In the genomic region with DNA sequence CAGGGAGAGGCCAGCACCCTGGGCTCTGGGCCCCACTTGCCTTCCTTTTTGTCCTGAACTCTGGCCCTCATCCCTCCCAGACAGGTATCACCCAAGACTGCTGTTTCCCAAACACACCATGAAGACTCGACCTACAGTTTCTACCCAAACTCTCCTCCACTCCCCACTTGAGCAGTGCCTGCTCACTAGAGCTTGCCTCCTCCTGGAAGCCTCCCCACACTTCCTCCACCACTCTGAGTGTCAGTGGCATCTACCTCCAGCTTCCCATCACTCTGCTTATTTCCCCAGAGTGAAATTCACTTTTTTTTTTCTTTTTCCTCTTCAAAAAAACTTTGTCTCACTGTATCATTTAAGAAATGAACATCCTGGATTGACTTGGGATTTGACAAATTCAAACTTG, we compare ENCODE assay signal across 13 cellular contexts.
DNase-seq lines count a peak whose midpoint lies in the region; ATAC-seq, FAIRE-seq and TF ChIP-seq lines count a peak whose summit lies in the region.
"Had no signal": no experiment of that assay in that cellular context is flagged by ENCODE, and none has a peak within 500 bp of the region (broad histone marks: within the 10 kb centered on the region; RNA-seq: fewer than 3 reads in every experiment).

No MANE protein-coding gene starts in this region.

- H3K9ac ChIP-seq in BLaER1 treated with 17β-estradiol and CSF1 and Interleukin-3, amounts not matched to agents 10 nM and 100 nM = peak overlapping the region; percentile 64 to 95 (median 90); a peak in 21 of 22 replicates
- H3K9ac ChIP-seq in trophoblast cell (ENCODE audit: low read length) = no peak overlapping the region

- H4K12ac ChIP-seq in trophoblast cell (ENCODE audit: low read depth, low read length) = no peak overlapping the region

- no peak overlapping the region for H3K14ac ChIP-seq in trophoblast cell (ENCODE audit: low read length)

- H3K9me3 Mint-ChIP-seq in activated T-helper 1 cell treated with anti-CD3 and anti-CD28 coated beads, Interleukin-12 subunit alpha, Interleukin-12 subunit beta, Interleukin-2, Interleukin-4 antibody, amounts not matched to agents 30 ng/mL and 10 ng/mL and 1 ng/mL, durations not matched to agents 14 hours and 24 hours and 36 hours = no peaks in the 10 kb centered on the region
- no peaks in the 10 kb centered on the region for H3K9me3 Mint-ChIP-seq in memory B cell

- H3K27me3 Mint-ChIP-seq in activated T-helper 1 cell treated with anti-CD3 and anti-CD28 coated beads, Interleukin-12 subunit alpha, Interleukin-12 subunit beta, Interleukin-2, Interleukin-4 antibody, amounts not matched to agents 30 ng/mL and 10 ng/mL and 1 ng/mL, durations not matched to agents 14 hours and 24 hours and 36 hours (ENCODE audit: insufficient read depth) = no peaks in the 10 kb centered on the region
- H3K27me3 Mint-ChIP-seq in memory B cell = no peaks in the 10 kb centered on the region

- no peak overlapping the region for H3K4ac ChIP-seq in trophoblast cell (ENCODE audit: low read depth, low read length)

- H3K79me2 ChIP-seq in trophoblast cell (ENCODE audit: control insufficient read depth, insufficient read depth, low read length, poor library complexity) = no peaks in the 10 kb centered on the region

- TF ChIP-seq POLR2A in GM12891 (IDR thresholded peaks at IDR 0.05; ENCODE audit: low read depth, low read length) (no peak), GM18505 (IDR thresholded peaks at IDR 0.05; ENCODE audit: borderline replicate concordance, extremely low read depth, insufficient read depth, insufficient read length) (no peak)

- H3K4me3 ChIP-seq in BLaER1 treated with 17β-estradiol and CSF1 and Interleukin-3, amounts not matched to agents 10 nM and 100 nM = peak overlapping the region in 5 of 10 experiments; percentile 19 to 60 (median 47); a peak in 9 of 20 replicates
- H3K4me3 ChIP-seq in BE2C (ENCODE audit: low read depth, low read length) (no peak overlapping the region), trophoblast cell (ENCODE audit: low read depth, low read length) (no peak overlapping the region)
- H3K4me3 ChIP-seq: gastroesophageal sphincter had no signal

- no CpG with 5 or more reads among the region's 1 CpG for whole genome bisulfite sequencing in trophoblast cell (ENCODE audit: extremely low coverage, insufficient coverage, insufficient read length)

- DNase-seq in GM12891 (ENCODE audit: insufficient read length, low spot score) (no peak), memory B cell (ENCODE audit: low spot score in 2 of 2) (no peak), NCI-H2029 treated with DMSO at 0.1 percent for 48 hours (lab: John Stamatoyannopoulos, UW) (no peak), BE2C (no peak), trophoblast cell (no peak)
- no peak for DNase-seq in activated T-helper 1 cell treated with anti-CD3 and anti-CD28 coated beads, Interleukin-12 subunit alpha, Interleukin-12 subunit beta, Interleukin-2, Interleukin-4 antibody, amounts not matched to agents 30 ng/mL and 10 ng/mL and 1 ng/mL, durations not matched to agents 14 hours and 24 hours and 36 hours (ENCODE audit: low spot score)
- DNase-seq: T1000 had no signal

- peaks cover 90 to 100% (median 99%) of the 10 kb centered on the region in 10 experiments for H3K4me1 ChIP-seq in BLaER1 treated with 17β-estradiol and CSF1 and Interleukin-3, amounts not matched to agents 10 nM and 100 nM
- H3K4me1 ChIP-seq in BE2C (peaks cover 7% of the 10 kb centered on the region), trophoblast cell (ENCODE audit: control insufficient read depth in 1 of 2, insufficient read depth in 2 of 2, low read length in 2 of 2) (peaks cover 15 to 17% of the 10 kb centered on the region in 2 experiments)

- H3K18ac ChIP-seq in trophoblast cell (ENCODE audit: low read length) = no peak overlapping the region

- H4K20me1 ChIP-seq in BLaER1 treated with 17β-estradiol and CSF1 and Interleukin-3, amounts not matched to agents 10 nM and 100 nM = peaks cover 0 to 68% (median 25%) of the 10 kb centered on the region in 11 experiments; a peak in 10 of 22 replicates

- no peak overlapping the region for H4K91ac ChIP-seq in trophoblast cell (ENCODE audit: low read depth, low read length)

- H2BK12ac ChIP-seq in trophoblast cell (ENCODE audit: low read length) = no peak overlapping the region

- H2BK120ac ChIP-seq in trophoblast cell (ENCODE audit: insufficient read depth, low read length, poor library complexity) = no peak overlapping the region

- H3K4me3 Mint-ChIP-seq in activated T-helper 1 cell treated with anti-CD3 and anti-CD28 coated beads, Interleukin-12 subunit alpha, Interleukin-12 subunit beta, Interleukin-2, Interleukin-4 antibody, amounts not matched to agents 30 ng/mL and 10 ng/mL and 1 ng/mL, durations not matched to agents 14 hours and 24 hours and 36 hours = peak overlapping the region; percentile 53
- H3K4me3 Mint-ChIP-seq in memory B cell = peak overlapping the region; percentile 68

- H3K9me3 ChIP-seq in BLaER1 treated with 17β-estradiol and CSF1 and Interleukin-3, amounts not matched to agents 10 nM and 100 nM (replicated peaks in 1 of 11) = no peaks in the 10 kb centered on the region
- H3K9me3 ChIP-seq in BE2C = no peaks in the 10 kb centered on the region
- H3K9me3 ChIP-seq in trophoblast cell (ENCODE audit: insufficient read depth, low read depth, low read length) = peaks cover 2% of the 10 kb centered on the region
- H3K9me3 ChIP-seq: gastroesophageal sphincter had no signal

- ATAC-seq in memory B cell (ENCODE audit: low read depth) = no peak
- ATAC-seq in GM18505 (IDR thresholded peaks at IDR 0.05; ENCODE audit: unreplicated experiment) = no peak
- ATAC-seq: gastroesophageal sphincter had no signal

- peaks cover 75% of the 10 kb centered on the region for H3K4me1 Mint-ChIP-seq in activated T-helper 1 cell treated with anti-CD3 and anti-CD28 coated beads, Interleukin-12 subunit alpha, Interleukin-12 subunit beta, Interleukin-2, Interleukin-4 antibody, amounts not matched to agents 30 ng/mL and 10 ng/mL and 1 ng/mL, durations not matched to agents 14 hours and 24 hours and 36 hours (ENCODE audit: low read depth)
- H3K4me1 Mint-ChIP-seq in memory B cell = peaks cover 71% of the 10 kb centered on the region

- no peak overlapping the region for H2AK5ac ChIP-seq in trophoblast cell (ENCODE audit: low read length)

- no peak for FAIRE-seq in GM12891 (lab: Jason Lieb, UNC)
- FAIRE-seq: endometrium, H54, islet of Langerhans had no signal

- peak overlapping the region; percentile 78 to 100 (median 99) for H3K27ac ChIP-seq in BLaER1 treated with 17β-estradiol and CSF1 and Interleukin-3, amounts not matched to agents 10 nM and 100 nM
- H3K27ac ChIP-seq in trophoblast cell (ENCODE audit: low read depth, low read length) = no peak overlapping the region

- peak overlapping the region; percentile 99 for H3K27ac Mint-ChIP-seq in activated T-helper 1 cell treated with anti-CD3 and anti-CD28 coated beads, Interleukin-12 subunit alpha, Interleukin-12 subunit beta, Interleukin-2, Interleukin-4 antibody, amounts not matched to agents 30 ng/mL and 10 ng/mL and 1 ng/mL, durations not matched to agents 14 hours and 24 hours and 36 hours
- H3K27ac Mint-ChIP-seq in memory B cell = peak overlapping the region; percentile 96

- no peak overlapping the region for H2AFZ ChIP-seq in trophoblast cell (ENCODE audit: insufficient read depth, low read length, poor library complexity)

- H2BK5ac ChIP-seq in trophoblast cell (ENCODE audit: low read depth, low read length, poor library complexity) = no peak overlapping the region

- H3K79me1 ChIP-seq in trophoblast cell (ENCODE audit: low read length) = peaks cover 2% of the 10 kb centered on the region

- peaks cover 0 to 22% (median 0%) of the 10 kb centered on the region in 11 experiments; a peak in 3 of 22 replicates for H3K36me3 ChIP-seq in BLaER1 treated with 17β-estradiol and CSF1 and Interleukin-3, amounts not matched to agents 10 nM and 100 nM
- H3K36me3 ChIP-seq in BE2C (no peaks in the 10 kb centered on the region), trophoblast cell (ENCODE audit: control insufficient read depth in 1 of 2, insufficient read depth in 2 of 2, low read length in 2 of 2) (no peaks in the 10 kb centered on the region)
- H3K36me3 ChIP-seq: gastroesophageal sphincter had no signal

- peaks cover 26% of the 10 kb centered on the region for H3K36me3 Mint-ChIP-seq in activated T-helper 1 cell treated with anti-CD3 and anti-CD28 coated beads, Interleukin-12 subunit alpha, Interleukin-12 subunit beta, Interleukin-2, Interleukin-4 antibody, amounts not matched to agents 30 ng/mL and 10 ng/mL and 1 ng/mL, durations not matched to agents 14 hours and 24 hours and 36 hours (ENCODE audit: low read depth)
- H3K36me3 Mint-ChIP-seq in memory B cell = peaks cover 14% of the 10 kb centered on the region

- no peak overlapping the region for H4K8ac ChIP-seq in trophoblast cell (ENCODE audit: low read depth, low read length)

- H3K23ac ChIP-seq in trophoblast cell (ENCODE audit: low read length) = no peak overlapping the region

- intact Hi-C loops in activated T-helper 1 cell treated with anti-CD3 and anti-CD28 coated beads, Interleukin-12 subunit alpha, Interleukin-12 subunit beta, Interleukin-2, Interleukin-4 antibody, amounts not matched to agents 30 ng/mL and 10 ng/mL and 1 ng/mL, durations not matched to agents 14 hours and 24 hours and 36 hours (cut with micrococcal nuclease) = loop anchor here (1.0 to 10.0 kb wide), 9 partner anchors 8 to 1168 kb away; a partner anchor contains a TSS

- TF ChIP-seq CTCF in BE2C (IDR thresholded peaks at IDR 0.05; ENCODE audit: low read depth, low read length) = no peak

- no peaks in the 10 kb centered on the region for H3K27me3 ChIP-seq in BLaER1 treated with 17β-estradiol and CSF1 and Interleukin-3, amounts not matched to agents 10 nM and 100 nM
- H3K27me3 ChIP-seq in BE2C = no peaks in the 10 kb centered on the region
- H3K27me3 ChIP-seq in trophoblast cell (ENCODE audit: insufficient read depth, low read length) = no peaks in the 10 kb centered on the region
- H3K27me3 ChIP-seq: gastroesophageal sphincter had no signal

- peak overlapping the region; percentile 92 to 100 (median 99) for H3K4me2 ChIP-seq in BLaER1 treated with 17β-estradiol and CSF1 and Interleukin-3, amounts not matched to agents 10 nM and 100 nM
- H3K4me2 ChIP-seq in trophoblast cell (ENCODE audit: low read length) = no peak overlapping the region

TF ChIP-seq in GM12891, 5 proteins besides CTCF, POLR2A, EP300 and RAD21:
- TF ChIP-seq SPI1 (IDR thresholded peaks at IDR 0.05; ENCODE audit: low read depth, low read length) = 0 out of 2 replicates have a peak, but pooled peaks have one; percentile 11
- TF ChIP-seq PAX5 (IDR thresholded peaks at IDR 0.05; ENCODE audit: insufficient read depth, low read length, severe bottlenecking) = no peak
